ENCODE assay signal across 24 cellular contexts in the genomic region with DNA sequence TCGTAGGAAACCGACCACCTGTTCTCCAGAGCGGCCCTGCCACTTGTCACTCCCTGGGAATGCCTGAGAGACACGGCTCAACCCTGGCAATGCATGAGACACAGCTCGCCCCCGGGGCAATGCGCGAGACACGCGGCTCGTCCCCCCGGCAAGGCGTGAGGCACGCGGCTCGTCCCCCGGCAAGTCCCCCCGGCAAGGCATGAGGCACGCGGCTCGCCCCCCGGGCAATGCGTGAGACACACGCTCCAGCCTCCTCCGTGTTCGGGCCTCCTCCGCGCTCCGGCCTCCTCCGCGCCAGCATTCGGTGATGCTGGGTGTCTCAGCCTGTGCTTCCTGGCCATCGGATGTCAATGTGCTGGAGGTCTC. TPM values are rescaled to one million over a fixed set of nuclear protein-coding genes. Genes with fewer than 3 reads are reported as not detected.
DNase-seq lines count a peak whose midpoint lies in the region; ATAC-seq, FAIRE-seq and TF ChIP-seq lines count a peak whose summit lies in the region.
"Had no signal": no experiment of that assay in that cellular context is flagged by ENCODE, and none has a peak within 500 bp of the region (broad histone marks: within the 10 kb centered on the region; RNA-seq: fewer than 3 reads in every experiment).

No MANE protein-coding gene starts in this region.

- H2AFZ ChIP-seq in GM12878 (ENCODE audit: control insufficient read depth, low read depth, low read length): no peak overlapping the region

- no peak overlapping the region for H3K9ac ChIP-seq in GM12878 (ENCODE audit: control insufficient read depth, insufficient read depth, low read length)

- intact Hi-C loops in Right ventricle myocardium superior (cut with DNase I): no loop called here
- intact Hi-C loops in GM12878 (cut with micrococcal nuclease; ENCODE audit: unreplicated experiment): no loop called here
- intact Hi-C loops in lower lobe of right lung (cut with DNase I): no loop called here
- intact Hi-C loops in posterior vena cava (cut with DNase I): no loop called here

- H4K20me1 ChIP-seq in GM12878 (ENCODE audit: control insufficient read depth, insufficient read depth): no peaks in the 10 kb centered on the region

- no peak for TF ChIP-seq RAD21 in GM12878 (IDR thresholded peaks at IDR 0.05; ENCODE audit: insufficient read depth, low read depth, low read length)

- H3K4me3 ChIP-seq in right atrium auricular region (no peak overlapping the region), GM12878 (no peak overlapping the region), lower lobe of right lung (no peak overlapping the region)
- H3K4me3 ChIP-seq: MG63 had no signal

- H3K9me3 ChIP-seq in right atrium auricular region (no peaks in the 10 kb centered on the region), GM12878 (replicated peaks; ENCODE audit: control insufficient read depth, insufficient read depth, low read length) (peaks cover 12% of the 10 kb centered on the region), lower lobe of right lung (no peaks in the 10 kb centered on the region)
- H3K9me3 ChIP-seq: MG63 had no signal

- RAD21 ChIA-PET in GM12878 (lab: Charles Lee; ENCODE audit: unreplicated experiment): no interaction called here

- DNase-seq in Right ventricle myocardium superior: peak; percentile 27
- DNase-seq in right atrium auricular region (ENCODE audit: low spot score): no peak
- no peak for DNase-seq in GM12878 (ENCODE audit: low read depth, low spot score)
- DNase-seq in lower lobe of right lung: peak; percentile 38
- no peak for DNase-seq in HCEC 1CT
- no peak for DNase-seq in posterior vena cava (ENCODE audit: low spot score)
- DNase-seq: Calu3, DMS153, H9, MG63, NCI-H1417, NCI-H1694 treated with DMSO at 0.1 percent for 48 hours, NCI-H2081 treated with DMSO at 0.1 percent for 48 hours, NCI-H2171 treated with DMSO at 0.1 percent for 48 hours, NCI-H526, OCI-M1, SHP77 treated with DMSO at 0.1 percent for 48 hours had no signal

- SMC1A ChIA-PET in GM12878 (lab: Charles Lee; ENCODE audit: uncharacterized antibody, unreplicated experiment): no interaction called here

- CTCF ChIA-PET in GM12878 (lab: Yijun Ruan, JAX): no interaction called here

- TF ChIP-seq POLR2A in GM12878 (IDR thresholded peaks at IDR 0.05; ENCODE audit: low read depth, low read length): no peak

- no peaks in the 10 kb centered on the region for H3K4me1 ChIP-seq in right atrium auricular region
- no peaks in the 10 kb centered on the region for H3K4me1 ChIP-seq in GM12878 (ENCODE audit: control insufficient read depth, insufficient read depth, low read length)
- no peaks in the 10 kb centered on the region for H3K4me1 ChIP-seq in lower lobe of right lung

- in situ Hi-C loops in GM12878 (cut with MboI): no loop called here

- peaks cover 43% of the 10 kb centered on the region for H3K36me3 ChIP-seq in right atrium auricular region
- peaks cover 11 to 13% of the 10 kb centered on the region in 2 experiments for H3K36me3 ChIP-seq in GM12878 (ENCODE audit: control insufficient read depth in 2 of 2, insufficient read depth in 2 of 2, low read length in 1 of 2)
- peaks cover 84% of the 10 kb centered on the region for H3K36me3 ChIP-seq in lower lobe of right lung
- H3K36me3 ChIP-seq: MG63 had no signal

- BruUV-seq in GM12878 (replicated peaks; lab: Mats Ljungman, UMichigan): no TSS peak

- no peak for TF ChIP-seq EP300 in GM12878 (IDR thresholded peaks at IDR 0.05; ENCODE audit: borderline replicate concordance in 1 of 2, control insufficient read depth in 1 of 2, low read depth in 2 of 2, low read length in 2 of 2)

- H3K27me3 ChIP-seq in right atrium auricular region: no peaks in the 10 kb centered on the region
- no peaks in the 10 kb centered on the region for H3K27me3 ChIP-seq in GM12878 (replicated peaks in 1 of 2; ENCODE audit: control insufficient read depth in 2 of 2, insufficient read depth in 2 of 2, low read length in 1 of 2)
- no peaks in the 10 kb centered on the region for H3K27me3 ChIP-seq in lower lobe of right lung (ENCODE audit: low read depth)
- H3K27me3 ChIP-seq: MG63 had no signal

- H3K4me2 ChIP-seq in GM12878 (ENCODE audit: control insufficient read depth, insufficient read depth): no peak overlapping the region

- H3K79me2 ChIP-seq in GM12878 (ENCODE audit: control insufficient read depth, insufficient read depth, low read length): no peaks in the 10 kb centered on the region

- POLR2A ChIA-PET in GM12878 (lab: Charles Lee): no interaction called here

- ATAC-seq in Right ventricle myocardium superior (ENCODE audit: poor library complexity) (no peak), GM12878 (no peak), lower lobe of right lung (no peak), GM18909 (IDR thresholded peaks at IDR 0.05; ENCODE audit: poor library complexity, unreplicated experiment) (no peak)

- H3K27ac ChIP-seq in right atrium auricular region: no peak overlapping the region
- H3K27ac ChIP-seq in GM12878 (ENCODE audit: control insufficient read depth, insufficient read depth): no peak overlapping the region
- H3K27ac ChIP-seq in lower lobe of right lung: no peak overlapping the region
- H3K27ac ChIP-seq: C4-2B had no signal

- TF ChIP-seq CTCF in right atrium auricular region (IDR thresholded peaks at IDR 0.05) (no peak), GM12878 (IDR thresholded peaks at IDR 0.05 in 2 of 3, conservative IDR thresholded peaks at IDR 0.05 in 1 of 3; ENCODE audit: control insufficient read depth in 2 of 3, extremely low read depth in 1 of 3, insufficient read depth in 1 of 3, low read depth in 3 of 3, low read length in 3 of 3) (no peak), lower lobe of right lung (IDR thresholded peaks at IDR 0.05) (no peak)

- FAIRE-seq in GM12878 (lab: Jason Lieb, UNC): no peak
- FAIRE-seq: A204.1, G401.6, RCC 7860 had no signal

- 94% methylated on average over 21 of the region's 33 CpGs for WGBS in GM12878 (ENCODE audit: insufficient coverage, insufficient replicate concordance, low lambda C conversion rate, missing lambda C conversion rate)

TF ChIP-seq in GM12878, 131 proteins besides CTCF, POLR2A, EP300 and RAD21:
- no peak for TF ChIP-seq TCF7 (IDR thresholded peaks at IDR 0.05; ENCODE audit: borderline replicate concordance)
- TF ChIP-seq, protein P1, sequence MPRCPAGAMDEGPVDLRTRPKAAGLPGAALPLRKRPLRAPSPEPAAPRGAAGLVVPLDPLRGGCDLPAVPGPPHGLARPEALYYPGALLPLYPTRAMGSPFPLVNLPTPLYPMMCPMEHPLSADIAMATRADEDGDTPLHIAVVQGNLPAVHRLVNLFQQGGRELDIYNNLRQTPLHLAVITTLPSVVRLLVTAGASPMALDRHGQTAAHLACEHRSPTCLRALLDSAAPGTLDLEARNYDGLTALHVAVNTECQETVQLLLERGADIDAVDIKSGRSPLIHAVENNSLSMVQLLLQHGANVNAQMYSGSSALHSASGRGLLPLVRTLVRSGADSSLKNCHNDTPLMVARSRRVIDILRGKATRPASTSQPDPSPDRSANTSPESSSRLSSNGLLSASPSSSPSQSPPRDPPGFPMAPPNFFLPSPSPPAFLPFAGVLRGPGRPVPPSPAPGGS (IDR thresholded peaks at IDR 0.05; ENCODE audit: borderline replicate concordance, insufficient read depth, low read depth, low read length, poor library complexity, severe bottlenecking): peak; percentile 53
- no peak for TF ChIP-seq CREM (IDR thresholded peaks at IDR 0.05; ENCODE audit: low read depth)
- TF ChIP-seq RBBP5 (conservative IDR thresholded peaks at IDR 0.05): no peak
- no peak for TF ChIP-seq IKZF1 (conservative IDR thresholded peaks at IDR 0.05)
- TF ChIP-seq TCF3 (IDR thresholded peaks at IDR 0.05; ENCODE audit: borderline replicate concordance, insufficient read depth, low read depth, low read length): peak; percentile 74; the same call in 1 of the 2 replicates
- no peak for TF ChIP-seq BRCA1 (IDR thresholded peaks at IDR 0.05; ENCODE audit: low read depth, low read length)
- no peak for TF ChIP-seq NFYA (IDR thresholded peaks at IDR 0.05; ENCODE audit: borderline replicate concordance, low read depth, low read length)
TF ChIP-seq in GM12878: peak in this region for 2.

RNA-seq across cellular contexts. Expression of gene CPLX1, which starts 27.5 kb away (rescaled TPM):
- total RNA-seq in Right ventricle myocardium superior (4.3 TPM), right atrium auricular region (1 to 10 TPM in 1 of 2 donors, under 1 TPM in 1; 0.98 to 2.3 TPM), GM12878 (2014; rRNA removed) (0.16 TPM in 1 of 2 replicates, not detected in the other), GM12878 (2014; rRNA removed; fragmentation: Illumina TruSeq; extraction: Trizol) (0.09 TPM in 1 of 2 replicates, not detected in the other), GM12878 (2021) (1.2 and 2.2 TPM in 2 replicates), lower lobe of right lung (3.9 TPM), posterior vena cava (1 to 10 TPM; 2.5 to 5.1 TPM)
- 0.25 TPM in 1 of 2 replicates, not detected in the other for total RNA-seq in GM12878 (2013; cell fraction: nucleolus; rRNA removed)
- polyA plus RNA-seq in GM12878 (2011; ENCODE audit: low read depth): 0.10 TPM
- polyA plus RNA-seq in GM12878 (2011; rRNA removed) (not detected in 2 replicates), GM12878 (2014; fragmentation: Illumina TruSeq; extraction: Trizol) (0.04 TPM in 1 of 2 replicates, not detected in the other), GM12878 (2014; fragmentation: Nextera tagmentation; extraction: Ambion mirVana) (not detected), GM12878 (2014; rRNA removed) (0.28 and 0.57 TPM in 2 replicates), GM12878 (2016; fragmentation: Nextera tagmentation; extraction: Ambion mirVana) (under 1 TPM in 1 of 2 experiments, not detected in 1; 0.13 TPM)
- 0.06 TPM in 1 of 2 replicates, not detected in the other for polyA plus RNA-seq in GM12878 (2011; cell fraction: cytosol; rRNA removed)
- 0.12 and 0.46 TPM in 2 replicates for polyA plus RNA-seq in GM12878 (2011; cell fraction: nucleus; rRNA removed)
- 0.88 and 2.1 TPM in 2 replicates for polyA plus RNA-seq in GM12878 (2012)
- not detected in 2 replicates for polyA minus RNA-seq in GM12878 (2011; rRNA and poly(A)+ RNA removed)
- not detected in 2 replicates for polyA minus RNA-seq in GM12878 (2011; cell fraction: cytosol; rRNA and poly(A)+ RNA removed)
- not detected in 2 replicates for polyA minus RNA-seq in GM12878 (2011; cell fraction: nucleus; rRNA and poly(A)+ RNA removed)
- total RNA-seq: LHCN-M2 had no signal
- polyA plus RNA-seq: CD8-positive, alpha-beta memory T cell had no signal

Comparison
In these comparisons a context has a peak if more than half of its experiments do, and no peak if none do; other contexts are left out.
1. DNase-seq: peak in Right ventricle myocardium superior (single experiment) and lower lobe of right lung (single experiment); none in right atrium auricular region (single experiment), GM12878 (single experiment), HCEC 1CT (single experiment) and posterior vena cava (single experiment).